Comparison of ENCODE assay signal across 8 cellular contexts in genomic region chr12:38664661-38665269, GRCh38.
DNase-seq lines count a peak whose midpoint lies in the region; TF ChIP-seq lines count a peak whose summit lies in the region.

No MANE protein-coding gene starts in this region.

- DNase-seq in Calu3 (peak; percentile 8), GM20000 (ENCODE audit: low spot score) (peak; percentile 6), KBM-7 (peak; percentile 55), dermis microvascular lymphatic vessel endothelial cell (ENCODE audit: low read depth in 2 of 2) (peak; percentile 33 to 54), testis (peak; percentile 18), NCI-H146 treated with DMSO at 0.1 percent for 48 hours (lab: John Stamatoyannopoulos, UW; ENCODE audit: unreplicated experiment) (no peak)
- DNase-seq in activated CD4-positive, alpha-beta T cell treated with anti-CD3 and anti-CD28 coated beads, Interleukin-2, amount 50 U/mL, for 48 hours = no peak
- DNase-seq in CD4-positive, alpha-beta memory T cell = no peak

- in situ Hi-C loops in KBM-7 (cut with MboI; ENCODE audit: low pct_unique_long_range_greater_than_20kb, low sequenced_read_pairs) = no loop called here

- no peaks in the 10 kb centered on the region for H3K4me1 ChIP-seq in testis
- H3K4me1 ChIP-seq in CD4-positive, alpha-beta memory T cell (ENCODE audit: insufficient read depth, low read length) = no peaks in the 10 kb centered on the region

- intact Hi-C loops in Calu3 (cut with micrococcal nuclease; ENCODE audit: unreplicated experiment) (loop anchor here (10.0 kb wide), 2 partner anchors 240 to 440 kb away; partner anchors contain the start of gene CPNE8), testis (cut with DNase I; ENCODE audit: low total_unique reads) (no loop called here)
- intact Hi-C loops in CD4-positive, alpha-beta memory T cell (cut with micrococcal nuclease) = no loop called here

- no peak overlapping the region for H3K4me3 Mint-ChIP-seq in Calu3 (ENCODE audit: low read depth, unreplicated experiment)
- H3K4me3 Mint-ChIP-seq in CD4-positive, alpha-beta memory T cell = no peak overlapping the region

- H3K36me3 Mint-ChIP-seq in Calu3 (ENCODE audit: insufficient read depth, unreplicated experiment) = no peaks in the 10 kb centered on the region
- peaks cover 19 to 53% of the 10 kb centered on the region in 2 donors for H3K36me3 Mint-ChIP-seq in CD4-positive, alpha-beta memory T cell

- no peaks in the 10 kb centered on the region for H3K36me3 ChIP-seq in testis (ENCODE audit: low read depth, missing control alignments)
- no peaks in the 10 kb centered on the region for H3K36me3 ChIP-seq in CD4-positive, alpha-beta memory T cell (ENCODE audit: insufficient read depth, low read length)

- no peak for TF ChIP-seq POLR2A in testis (IDR thresholded peaks at IDR 0.05)

- H3K27ac Mint-ChIP-seq in Calu3 (ENCODE audit: unreplicated experiment) = no peak overlapping the region
- H3K27ac Mint-ChIP-seq in CD4-positive, alpha-beta memory T cell = no peak overlapping the region

- H3K27ac ChIP-seq in testis = no peak overlapping the region
- no peak overlapping the region for H3K27ac ChIP-seq in CD4-positive, alpha-beta memory T cell (ENCODE audit: low read depth, low read length)

- POLR2A ChIA-PET in CD4-positive, alpha-beta memory T cell (lab: Charles Lee; ENCODE audit: partially characterized antibody) = no interaction called here

- H3K27me3 ChIP-seq in testis = no peaks in the 10 kb centered on the region
- no peaks in the 10 kb centered on the region for H3K27me3 ChIP-seq in CD4-positive, alpha-beta memory T cell (ENCODE audit: insufficient read depth, low read length)

- no peaks in the 10 kb centered on the region for H3K4me1 Mint-ChIP-seq in Calu3 (ENCODE audit: low read depth, unreplicated experiment)
- H3K4me1 Mint-ChIP-seq in CD4-positive, alpha-beta memory T cell = no peaks in the 10 kb centered on the region

- no peaks in the 10 kb centered on the region for H3K9me3 Mint-ChIP-seq in Calu3 (ENCODE audit: low read depth, unreplicated experiment)
- H3K9me3 Mint-ChIP-seq in CD4-positive, alpha-beta memory T cell = peaks cover 7 to 42% (median 27%) of the 10 kb centered on the region in 8 donors

- CTCF ChIA-PET in Calu3 (lab: Charles Lee) = no interaction called here
- CTCF ChIA-PET in CD4-positive, alpha-beta memory T cell (lab: Charles Lee; ENCODE audit: partially characterized antibody) = no interaction called here

- H3K4me3 ChIP-seq in testis = no peak overlapping the region
- no peak overlapping the region for H3K4me3 ChIP-seq in CD4-positive, alpha-beta memory T cell (ENCODE audit: low read length in 2 of 2)

- no TSS peak for BruUV-seq in Calu3 (replicated peaks; lab: Mats Ljungman, UMichigan)

- H3K27me3 Mint-ChIP-seq in Calu3 (ENCODE audit: unreplicated experiment) = no peaks in the 10 kb centered on the region
- no peaks in the 10 kb centered on the region for H3K27me3 Mint-ChIP-seq in CD4-positive, alpha-beta memory T cell

- H3K9me3 ChIP-seq in testis = no peaks in the 10 kb centered on the region
- no peaks in the 10 kb centered on the region for H3K9me3 ChIP-seq in CD4-positive, alpha-beta memory T cell (ENCODE audit: control insufficient read depth in 1 of 2, low read length in 2 of 2)

- TF ChIP-seq CTCF in Calu3 (IDR thresholded peaks at IDR 0.05; ENCODE audit: unreplicated experiment) = peak; percentile 18
- peak; percentile 60 for TF ChIP-seq CTCF in GM20000 (IDR thresholded peaks at IDR 0.05; ENCODE audit: extremely low read depth, missing control alignments)
- peak; percentile 3 to 36 (median 6) for TF ChIP-seq CTCF in testis (IDR thresholded peaks at IDR 0.05)

Comparison
In these comparisons a context has a peak if more than half of its experiments do, and no peak if none do; other contexts are left out.
1. DNase-seq: peak in Calu3 (single experiment), GM20000 (single experiment), KBM-7 (single experiment), dermis microvascular lymphatic vessel endothelial cell (2 of 2) and testis (single experiment); none in activated CD4-positive, alpha-beta T cell treated with anti-CD3 and anti-CD28 coated beads, Interleukin-2, amount 50 U/mL, for 48 hours (0 of 2), NCI-H146 treated with DMSO at 0.1 percent for 48 hours (single experiment) and CD4-positive, alpha-beta memory T cell (0 of 5).
2. CTCF ChIP-seq: peak in every context shown above with its lines; median percentile 60 in GM20000; 18 in Calu3; 6 in testis.